23 cellular contexts compared by ENCODE assay signal in the genomic region with DNA sequence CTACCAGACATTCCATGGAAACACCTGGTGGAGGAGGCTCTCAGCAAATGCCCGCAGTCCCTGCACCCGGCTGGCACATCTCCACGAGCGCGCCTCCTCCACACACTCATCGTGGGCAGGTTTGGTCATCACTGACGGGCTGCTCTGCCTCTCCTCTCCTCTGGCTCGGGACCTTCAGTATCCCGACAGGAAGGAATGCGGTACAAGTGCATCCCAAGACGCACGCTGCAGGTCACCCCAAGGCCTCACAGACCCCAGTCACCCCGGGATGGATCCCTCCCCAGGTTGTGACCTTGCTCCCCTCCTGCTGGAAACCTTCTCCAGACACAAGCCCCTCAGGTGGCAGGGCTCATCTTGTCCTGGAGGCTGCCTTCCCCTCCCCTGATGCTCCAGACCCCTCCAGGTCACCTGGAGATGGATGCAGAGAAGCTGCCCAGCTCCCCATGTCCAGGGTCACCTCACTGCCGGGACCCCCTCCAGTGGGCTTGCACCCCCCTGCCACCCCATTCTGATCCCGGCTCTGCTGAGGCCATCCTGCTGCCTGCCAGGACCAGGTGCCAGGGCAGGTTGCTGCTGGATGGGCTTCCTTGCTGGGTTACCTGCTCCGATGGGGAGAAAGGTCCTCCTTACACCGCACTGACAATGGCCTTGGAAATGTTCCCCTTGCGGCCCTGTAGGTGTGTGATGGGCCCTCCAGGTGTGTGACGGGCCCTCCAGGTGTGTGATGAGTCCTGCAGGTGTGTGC.
"Had no signal": no experiment of that assay in that cellular context is flagged by ENCODE, and none has a peak within 500 bp of the region (broad histone marks: within the 10 kb centered on the region; RNA-seq: fewer than 3 reads in every experiment).

No MANE protein-coding gene starts in this region.

- H3K27me3 Mint-ChIP-seq: activated B cell treated with CpG ODN at 0.5 μM for 24 hours; activated CD4-positive, alpha-beta T cell treated with anti-CD3 and anti-CD28 coated beads for 36 hours had no signal

- DNase-seq: activated B cell treated with CpG ODN at 0.5 μM for 24 hours; activated CD4-positive, alpha-beta T cell treated with anti-CD3 and anti-CD28 coated beads for 36 hours; activated CD4-positive, alpha-beta T cell treated with anti-CD3 and anti-CD28 coated beads, Interleukin-2, amount 50 U/mL, for 4 hours; activated CD8-positive, alpha-beta memory T cell treated with anti-CD3 and anti-CD28 coated beads, Interleukin-2, amount 50 U/mL, for 48 hours; activated naive CD4-positive, alpha-beta T cell; activated T-cell treated with anti-CD3 and anti-CD28 coated beads, Interleukin-2, amount 50 U/mL, for 4 hours; central memory CD4-positive, alpha-beta T cell; glutamatergic neuron; immature natural killer cell; kidney glomerular epithelial cell; mammary epithelial cell; midbrain; nucleus accumbens; stimulated activated CD4-positive, alpha-beta T cell treated with anti-CD3 and anti-CD28 coated beads, Interleukin-4, amount 100 ng/mL, for 24 hours; stimulated activated naive CD4-positive, alpha-beta T cell treated with Interleukin-2 at 50 U/mL for 16 hours; T-helper 9 cell had no signal

- H2AFZ ChIP-seq: hepatocyte had no signal

- H3K36me3 Mint-ChIP-seq: immature natural killer cell had no signal

- ATAC-seq: activated CD4-positive, alpha-beta T cell treated with anti-CD3 and anti-CD28 coated beads for 36 hours; activated T-cell treated with anti-CD3 and anti-CD28 coated beads, Interleukin-2, amount 50 U/mL, for 4 hours; body of pancreas; left lung had no signal

- H3K4me2 ChIP-seq: hepatocyte had no signal

- H3K27me3 ChIP-seq: body of pancreas, hepatocyte had no signal

- H3K4me1 Mint-ChIP-seq: activated CD4-positive, alpha-beta T cell treated with anti-CD3 and anti-CD28 coated beads for 36 hours; nephron had no signal

- H3K9me3 Mint-ChIP-seq: activated B cell treated with CpG ODN at 0.5 μM for 24 hours; activated T-cell treated with anti-CD3 and anti-CD28 coated beads, Interleukin-2, amount 50 U/mL, for 4 hours; activated T-helper 2 cell treated with anti-CD3 and anti-CD28 coated beads, Interferon-gamma antibody, Interleukin-2, Interleukin-4, amounts not matched to agents 10 μg/mL and 5 μg/mL and 100 μg/mL, durations not matched to agents 14 hours and 24 hours and 36 hours; nephron had no signal

- H3K4me3 ChIP-seq: body of pancreas, coronary artery, esophagus muscularis mucosa, hepatocyte, left lung had no signal

- H3K27ac Mint-ChIP-seq: activated B cell treated with CpG ODN at 0.5 μM for 24 hours; activated CD4-positive, alpha-beta T cell treated with anti-CD3 and anti-CD28 coated beads for 36 hours; activated T-helper 2 cell treated with anti-CD3 and anti-CD28 coated beads, Interferon-gamma antibody, Interleukin-2, Interleukin-4, amounts not matched to agents 10 μg/mL and 5 μg/mL and 100 μg/mL, durations not matched to agents 14 hours and 24 hours and 36 hours; nephron had no signal

- H3K9me3 ChIP-seq: body of pancreas, esophagus muscularis mucosa, left lung had no signal

- H3K27ac ChIP-seq: body of pancreas, coronary artery, esophagus muscularis mucosa, hepatocyte, left lung had no signal

- H3K4me3 Mint-ChIP-seq: activated B cell treated with CpG ODN at 0.5 μM for 24 hours; activated CD4-positive, alpha-beta T cell treated with anti-CD3 and anti-CD28 coated beads for 36 hours; activated T-cell treated with anti-CD3 and anti-CD28 coated beads, Interleukin-2, amount 50 U/mL, for 4 hours; nephron had no signal

- H3K36me3 ChIP-seq: esophagus muscularis mucosa, left lung had no signal

- H3K79me2 ChIP-seq: hepatocyte had no signal
